In genomic region chr3:174321549-174321948, GRCh38 we compare ENCODE assay signal across 8 cellular contexts.
"Had no signal": no experiment of that assay in that cellular context is flagged by ENCODE, and none has a peak within 500 bp of the region (broad histone marks: within the 10 kb centered on the region; RNA-seq: fewer than 3 reads in every experiment).

No MANE protein-coding gene starts in this region.

- H2AFZ ChIP-seq: GM23338 had no signal

- H3K4me2 ChIP-seq: GM23338, KMS-11 had no signal

- ATAC-seq: GM23338, HCT116 had no signal

- H3K4me3 ChIP-seq: GM23338, HAP-1 had no signal

- H3K9ac ChIP-seq: KMS-11 had no signal

- DNase-seq: H7, HFFc6, KBM-7 had no signal

- H3K36me3 ChIP-seq: HAP-1 had no signal

- H3K9me3 ChIP-seq: HAP-1 had no signal

- H3K27ac ChIP-seq: KMS-11 had no signal

- FAIRE-seq: HTR-8/SVneo had no signal
